Comparison of ENCODE assay signal across 18 cellular contexts in genomic region chr15:52439470-52439869, GRCh38.
DNase-seq lines count a peak whose midpoint lies in the region; ATAC-seq and TF ChIP-seq lines count a peak whose summit lies in the region.
"Had no signal": no experiment of that assay in that cellular context is flagged by ENCODE, and none has a peak within 500 bp of the region (broad histone marks: within the 10 kb centered on the region; RNA-seq: fewer than 3 reads in every experiment).

No MANE protein-coding gene starts in this region.

- no peaks in the 10 kb centered on the region for H3K36me3 ChIP-seq in left ventricle myocardium inferior

- no peaks in the 10 kb centered on the region for H3K9me3 ChIP-seq in left ventricle myocardium inferior (replicated peaks)
- H3K9me3 ChIP-seq: Caco-2 had no signal

- peak overlapping the region; percentile 60 for H3K27ac ChIP-seq in left ventricle myocardium inferior (replicated peaks)
- H3K27ac ChIP-seq: C4-2B had no signal

- CTCF ChIA-PET in WTC11 (lab: Charles Lee): no interaction called here

- H3K9me3 Mint-ChIP-seq in WTC11: peaks cover 7% of the 10 kb centered on the region
- no peaks in the 10 kb centered on the region for H3K9me3 Mint-ChIP-seq in stimulated activated naive B cell treated with anti-CD40 and anti-IgM and Interleukin-4, amounts not matched to agents 10 μg/mL and 1 μg/mL and 100 μg/mL, for 72 hours
- H3K9me3 Mint-ChIP-seq: HFFc6 had no signal

- H3K4me1 Mint-ChIP-seq in WTC11: peaks cover 19% of the 10 kb centered on the region
- peaks cover 33 to 45% of the 10 kb centered on the region in 2 donors for H3K4me1 Mint-ChIP-seq in stimulated activated naive B cell treated with anti-CD40 and anti-IgM and Interleukin-4, amounts not matched to agents 10 μg/mL and 1 μg/mL and 100 μg/mL, for 72 hours

- H3K4me1 ChIP-seq in left ventricle myocardium inferior: peaks cover 53% of the 10 kb centered on the region
- H3K4me1 ChIP-seq: Caco-2 had no signal

- POLR2A ChIA-PET in WTC11 (lab: Charles Lee): no interaction called here

- ATAC-seq in Right ventricle myocardium inferior: no peak
- ATAC-seq in WTC11: no peak
- ATAC-seq in esophagus mucosa: peak; percentile 58
- ATAC-seq in stimulated activated naive B cell treated with anti-CD40 and anti-IgM and Interleukin-4, amounts not matched to agents 10 μg/mL and 1 μg/mL and 100 μg/mL, for 72 hours (replicated peaks): no peak

- no peak overlapping the region for H3K4me3 ChIP-seq in left ventricle myocardium inferior

- 0 out of 2 replicates have a peak, but pooled peaks cover 4% of the 10 kb centered on the region for H3K36me3 Mint-ChIP-seq in WTC11
- peaks cover 7 to 13% of the 10 kb centered on the region in 2 donors for H3K36me3 Mint-ChIP-seq in stimulated activated naive B cell treated with anti-CD40 and anti-IgM and Interleukin-4, amounts not matched to agents 10 μg/mL and 1 μg/mL and 100 μg/mL, for 72 hours

- peak overlapping the region; percentile 43 for H3K27ac Mint-ChIP-seq in WTC11
- peak overlapping the region; percentile 21 for H3K27ac Mint-ChIP-seq in stimulated activated naive B cell treated with anti-CD40 and anti-IgM and Interleukin-4, amounts not matched to agents 10 μg/mL and 1 μg/mL and 100 μg/mL, for 72 hours
- H3K27ac Mint-ChIP-seq: HFFc6 had no signal

- no peaks in the 10 kb centered on the region; the same call in 1 of the 2 replicates for H3K27me3 Mint-ChIP-seq in WTC11 (ENCODE audit: low read depth)
- no peaks in the 10 kb centered on the region for H3K27me3 Mint-ChIP-seq in stimulated activated naive B cell treated with anti-CD40 and anti-IgM and Interleukin-4, amounts not matched to agents 10 μg/mL and 1 μg/mL and 100 μg/mL, for 72 hours

- intact Hi-C loops in left ventricle myocardium inferior (cut with micrococcal nuclease): no loop called here
- intact Hi-C loops in Right ventricle myocardium inferior (cut with DNase I): no loop called here

- TF ChIP-seq CTCF in left ventricle myocardium inferior (IDR thresholded peaks at IDR 0.05; ENCODE audit: borderline replicate concordance) (no peak), WTC11 (IDR thresholded peaks at IDR 0.05) (no peak)

- H3K27me3 ChIP-seq in left ventricle myocardium inferior (ENCODE audit: low read depth): no peaks in the 10 kb centered on the region

- no peak for DNase-seq in left ventricle myocardium inferior
- no peak for DNase-seq in Right ventricle myocardium inferior (ENCODE audit: missing footprints)
- DNase-seq in WTC11 (ENCODE audit: low spot score): no peak
- no peak for DNase-seq in stimulated activated naive B cell treated with anti-CD40 and anti-IgM and Interleukin-4, amounts not matched to agents 10 μg/mL and 1 μg/mL and 100 μg/mL, for 72 hours
- no peak for DNase-seq in HT-29 (ENCODE audit: low spot score)
- no peak for DNase-seq in LoVo (ENCODE audit: low spot score)
- DNase-seq in NCI-H524 (lab: John Stamatoyannopoulos, UW): no peak
- DNase-seq: Caco-2, HFFc6, Karpas-422, MM.1S, NCI-H1092 treated with DMSO at 0.1 percent for 48 hours, NCI-H2081 treated with DMSO at 0.1 percent for 48 hours, NCI-H510A, NCI-H82, SHP77 had no signal

- H3K4me3 Mint-ChIP-seq in WTC11: no peak overlapping the region
- H3K4me3 Mint-ChIP-seq in stimulated activated naive B cell treated with anti-CD40 and anti-IgM and Interleukin-4, amounts not matched to agents 10 μg/mL and 1 μg/mL and 100 μg/mL, for 72 hours: no peak overlapping the region
- H3K4me3 Mint-ChIP-seq: HFFc6 had no signal

TF ChIP-seq in WTC11, 78 proteins besides CTCF, POLR2A, EP300 and RAD21:
- TF ChIP-seq TEAD1 (CRISPR knock-in tag; IDR thresholded peaks at IDR 0.05): no peak
- TF ChIP-seq SP1 (CRISPR knock-in tag; conservative IDR thresholded peaks at IDR 0.05): no peak
- TF ChIP-seq STAT6 (CRISPR knock-in tag; conservative IDR thresholded peaks at IDR 0.05; ENCODE audit: low read depth): no peak
- no peak for TF ChIP-seq IRF1 (CRISPR knock-in tag; IDR thresholded peaks at IDR 0.05)
- TF ChIP-seq HMGA2 (CRISPR knock-in tag; IDR thresholded peaks at IDR 0.05): no peak
- no peak for TF ChIP-seq ATF6 (CRISPR knock-in tag; IDR thresholded peaks at IDR 0.05)
- no peak for TF ChIP-seq IRF2 (CRISPR knock-in tag; IDR thresholded peaks at IDR 0.05; ENCODE audit: borderline replicate concordance, low read depth)
- no peak for TF ChIP-seq ELF4 (CRISPR knock-in tag; IDR thresholded peaks at IDR 0.05; ENCODE audit: low read depth)
- no peak for TF ChIP-seq GTF2I (CRISPR knock-in tag; conservative IDR thresholded peaks at IDR 0.05)
- TF ChIP-seq KAT7 (CRISPR knock-in tag; IDR thresholded peaks at IDR 0.05; ENCODE audit: borderline replicate concordance): no peak
- TF ChIP-seq GABPB1 (CRISPR knock-in tag; IDR thresholded peaks at IDR 0.05): no peak
- no peak for TF ChIP-seq ZNF232 (CRISPR knock-in tag; IDR thresholded peaks at IDR 0.05)
- no peak for TF ChIP-seq TCF7 (CRISPR knock-in tag; IDR thresholded peaks at IDR 0.05; ENCODE audit: low read depth)
- TF ChIP-seq, protein P1, sequence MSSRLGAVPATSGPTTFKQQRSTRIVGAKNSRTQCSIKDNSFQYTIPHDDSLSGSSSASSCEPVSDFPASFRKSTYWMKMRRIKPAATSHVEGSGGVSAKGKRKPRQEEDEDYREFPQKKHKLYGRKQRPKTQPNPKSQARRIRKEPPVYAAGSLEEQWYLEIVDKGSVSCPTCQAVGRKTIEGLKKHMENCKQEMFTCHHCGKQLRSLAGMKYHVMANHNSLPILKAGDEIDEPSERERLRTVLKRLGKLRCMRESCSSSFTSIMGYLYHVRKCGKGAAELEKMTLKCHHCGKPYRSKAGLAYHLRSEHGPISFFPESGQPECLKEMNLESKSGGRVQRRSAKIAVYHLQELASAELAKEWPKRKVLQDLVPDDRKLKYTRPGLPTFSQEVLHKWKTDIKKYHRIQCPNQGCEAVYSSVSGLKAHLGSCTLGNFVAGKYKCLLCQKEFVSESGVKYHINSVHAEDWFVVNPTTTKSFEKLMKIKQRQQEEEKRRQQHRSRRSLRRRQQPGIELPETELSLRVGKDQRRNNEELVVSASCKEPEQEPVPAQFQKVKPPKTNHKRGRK (CRISPR knock-in tag; IDR thresholded peaks at IDR 0.05; ENCODE audit: borderline replicate concordance): no peak
